In genomic region chr17:16418684-16419066, GRCh38 we compare ENCODE assay signal across 9 cellular contexts. TPM values are rescaled to one million over a fixed set of nuclear protein-coding genes. Genes with fewer than 3 reads are reported as not detected.
A peak's percentile ranks its signal among the peaks of the same experiment; 100 is the strongest.
DNase-seq lines count a peak whose midpoint lies in the region; ATAC-seq and TF ChIP-seq lines count a peak whose summit lies in the region.
"Had no signal": no experiment of that assay in that cellular context is flagged by ENCODE, and none has a peak within 500 bp of the region (broad histone marks: within the 10 kb centered on the region; RNA-seq: fewer than 3 reads in every experiment).

No MANE protein-coding gene starts in this region.

- H3K4me3 ChIP-seq in thyroid gland (replicated peaks in 1 of 3): no peak overlapping the region

- peak overlapping the region; percentile 82 to 93 for H3K4me3 Mint-ChIP-seq in activated T-cell treated with anti-CD3 and anti-CD28 coated beads, Interleukin-2, amount 50 U/mL, for 72 hours
- H3K4me3 Mint-ChIP-seq in activated CD4-positive, alpha-beta memory T cell treated with anti-CD3 and anti-CD28 coated beads for 36 hours: peak overlapping the region; percentile 52

- H3K9me3 ChIP-seq in thyroid gland: no peaks in the 10 kb centered on the region

- H3K27ac Mint-ChIP-seq in activated T-cell treated with anti-CD3 and anti-CD28 coated beads, Interleukin-2, amount 50 U/mL, for 72 hours: peak overlapping the region; percentile 97
- H3K27ac Mint-ChIP-seq in activated CD4-positive, alpha-beta memory T cell treated with anti-CD3 and anti-CD28 coated beads for 36 hours: peak overlapping the region; percentile 100

- 0 to 42% methylated on average over 1 to 2 of the region's 2 CpGs for WGBS in thyroid gland, 2 donors

- POLR2A ChIA-PET in activated CD4-positive, alpha-beta memory T cell treated with anti-CD3 and anti-CD28 coated beads for 36 hours (lab: Charles Lee): interaction anchor here (0.6 to 6.3 kb wide), 6 partner anchors 9 to 394 kb away, joined by 3 to 61 read pairs (median 4); partner anchors contain the start of gene UBB

- no peaks in the 10 kb centered on the region for H3K27me3 Mint-ChIP-seq in activated T-cell treated with anti-CD3 and anti-CD28 coated beads, Interleukin-2, amount 50 U/mL, for 72 hours (ENCODE audit: low read depth)
- no peaks in the 10 kb centered on the region for H3K27me3 Mint-ChIP-seq in activated CD4-positive, alpha-beta memory T cell treated with anti-CD3 and anti-CD28 coated beads for 36 hours

- TF ChIP-seq CTCF in thyroid gland (IDR thresholded peaks at IDR 0.05): no peak

- no peaks in the 10 kb centered on the region for H3K27me3 ChIP-seq in thyroid gland

- TF ChIP-seq POLR2A in thyroid gland (IDR thresholded peaks at IDR 0.05): no peak

- peak; percentile 47 to 52 for ATAC-seq in activated T-cell treated with anti-CD3 and anti-CD28 coated beads, Interleukin-2, amount 50 U/mL, for 72 hours (replicated peaks in 1 of 2)
- no peak for ATAC-seq in GM18867 (IDR thresholded peaks at IDR 0.05; ENCODE audit: unreplicated experiment)

- CTCF ChIA-PET in activated CD4-positive, alpha-beta memory T cell treated with anti-CD3 and anti-CD28 coated beads for 36 hours (lab: Charles Lee): interaction anchor here (1.3 to 5.6 kb wide), 5 partner anchors 10 to 103 kb away, joined by 4 to 79 read pairs (median 10); partner anchors contain the start of gene CENPV

- no peaks in the 10 kb centered on the region for H3K9me3 Mint-ChIP-seq in activated T-cell treated with anti-CD3 and anti-CD28 coated beads, Interleukin-2, amount 50 U/mL, for 72 hours
- H3K9me3 Mint-ChIP-seq in activated CD4-positive, alpha-beta memory T cell treated with anti-CD3 and anti-CD28 coated beads for 36 hours: no peaks in the 10 kb centered on the region

- H3K4me1 ChIP-seq in thyroid gland: peaks cover 27 to 39% of the 10 kb centered on the region in 2 donors

- no peaks in the 10 kb centered on the region for H3K36me3 ChIP-seq in thyroid gland

- peaks cover 7 to 20% of the 10 kb centered on the region in 2 donors for H3K36me3 Mint-ChIP-seq in activated T-cell treated with anti-CD3 and anti-CD28 coated beads, Interleukin-2, amount 50 U/mL, for 72 hours (ENCODE audit: insufficient read depth in 2 of 2)
- peaks cover 34% of the 10 kb centered on the region for H3K36me3 Mint-ChIP-seq in activated CD4-positive, alpha-beta memory T cell treated with anti-CD3 and anti-CD28 coated beads for 36 hours

- H3K27ac ChIP-seq in thyroid gland: peak overlapping the region; percentile 56 to 84 (median 82)

- peak; percentile 35 to 40 for DNase-seq in activated T-cell treated with anti-CD3 and anti-CD28 coated beads, Interleukin-2, amount 50 U/mL, for 72 hours
- no peak for DNase-seq in activated T-cell treated with anti-CD3 and anti-CD28 coated beads, Interleukin-2, amount 50 U/mL, for 48 hours
- DNase-seq in activated CD4-positive, alpha-beta memory T cell treated with anti-CD3 and anti-CD28 coated beads for 36 hours: peak; percentile 57
- peak; percentile 28 for DNase-seq in kidney tubule cell (ENCODE audit: low spot score)
- DNase-seq in thyroid gland: no peak
- DNase-seq in SIG-M5 treated with dmso at 0.1 percent for 504 hours (lab: John Stamatoyannopoulos, UW; ENCODE audit: unreplicated experiment): no peak
- DNase-seq in NCI-H2107 treated with DMSO at 0.1 percent for 48 hours (lab: John Stamatoyannopoulos, UW; ENCODE audit: unreplicated experiment): no peak
- DNase-seq: NCI-H1417 treated with DMSO at 0.1 percent for 48 hours had no signal

- peaks cover 64% of the 10 kb centered on the region for H3K4me1 Mint-ChIP-seq in activated T-cell treated with anti-CD3 and anti-CD28 coated beads, Interleukin-2, amount 50 U/mL, for 72 hours (ENCODE audit: low read depth)
- H3K4me1 Mint-ChIP-seq in activated CD4-positive, alpha-beta memory T cell treated with anti-CD3 and anti-CD28 coated beads for 36 hours (ENCODE audit: low read depth): peaks cover 53% of the 10 kb centered on the region

- intact Hi-C loops in activated CD4-positive, alpha-beta memory T cell treated with anti-CD3 and anti-CD28 coated beads for 36 hours (cut with micrococcal nuclease): loop anchor here (1.0 to 10.0 kb wide), 5 partner anchors 20 to 394 kb away; partner anchors contain the start of genes NCOR1 and PIGL
- intact Hi-C loops in thyroid gland (cut with DNase I): no loop called here

RNA-seq across cellular contexts. Expression of gene TRPV2, which starts 3.3 kb away (rescaled TPM):
- total RNA-seq in activated T-cell treated with anti-CD3 and anti-CD28 coated beads, Interleukin-2, amount 50 U/mL, for 72 hours: 10 to 100 TPM; 46.0 to 47.3 TPM
- total RNA-seq in activated CD4-positive, alpha-beta memory T cell treated with anti-CD3 and anti-CD28 coated beads for 36 hours: 10 to 100 TPM; 46.0 to 50.6 TPM
- 10 to 100 TPM in 1 of 4 donors, 1 to 10 TPM in 3; 3.2 to 12.5 (median 6.5) TPM for total RNA-seq in thyroid gland

RNA-seq across cellular contexts. Expression of gene UBB, which starts 37.8 kb away (rescaled TPM):
- 1,000 to 10,000 TPM in 1 of 2 donors, 100 to 1,000 TPM in 1; 726 to 1,037 TPM for total RNA-seq in activated T-cell treated with anti-CD3 and anti-CD28 coated beads, Interleukin-2, amount 50 U/mL, for 72 hours
- 1,000 to 10,000 TPM; 1,695 to 1,771 TPM for total RNA-seq in activated CD4-positive, alpha-beta memory T cell treated with anti-CD3 and anti-CD28 coated beads for 36 hours
- total RNA-seq in thyroid gland: 1,000 to 10,000 TPM in 3 of 4 donors, 100 to 1,000 TPM in 1; 917 to 1,584 (median 1,245) TPM

Comparison
In these comparisons a context has a peak if more than half of its experiments do, and no peak if none do; other contexts are left out.
1. DNase-seq: peak in activated T-cell treated with anti-CD3 and anti-CD28 coated beads, Interleukin-2, amount 50 U/mL, for 72 hours (2 of 2), activated CD4-positive, alpha-beta memory T cell treated with anti-CD3 and anti-CD28 coated beads for 36 hours (single experiment) and kidney tubule cell (single experiment); none in activated T-cell treated with anti-CD3 and anti-CD28 coated beads, Interleukin-2, amount 50 U/mL, for 48 hours (0 of 2), thyroid gland (0 of 2), SIG-M5 treated with dmso at 0.1 percent for 504 hours (single experiment) and NCI-H2107 treated with DMSO at 0.1 percent for 48 hours (single experiment).